In genomic region chr9:2788948-2789347, GRCh38 we compare ENCODE assay signal across 29 cellular contexts.
"Had no signal": no experiment of that assay in that cellular context is flagged by ENCODE, and none has a peak within 500 bp of the region (broad histone marks: within the 10 kb centered on the region; RNA-seq: fewer than 3 reads in every experiment).

No MANE protein-coding gene starts in this region.

- H3K4me1 ChIP-seq: adrenal gland, body of pancreas, colonic mucosa, esophagus squamous epithelium, gastroesophageal sphincter had no signal

- H3K9me3 ChIP-seq: adrenal gland, body of pancreas, colonic mucosa had no signal

- H3K27ac ChIP-seq: adrenal gland, body of pancreas, colonic mucosa, epithelial cell of prostate, esophagus squamous epithelium, gastroesophageal sphincter, heart right ventricle had no signal

- H3K27me3 ChIP-seq: adrenal gland, body of pancreas, colonic mucosa, esophagus squamous epithelium, gastroesophageal sphincter, heart right ventricle had no signal

- ATAC-seq: activated CD4-positive, alpha-beta T cell treated with anti-CD3 and anti-CD28 coated beads for 36 hours; activated CD8-positive, alpha-beta memory T cell treated with anti-CD3 and anti-CD28 coated beads, Interleukin-2, amount 10 ng/mL, durations not matched to agents 7 days and 5 days; activated CD8-positive, alpha-beta T cell treated with anti-CD3 and anti-CD28 coated beads, Interleukin-2, amount 10 ng/mL, durations not matched to agents 7 days and 5 days; activated naive CD8-positive, alpha-beta T cell treated with anti-CD3 and anti-CD28 coated beads, Interleukin-2, amount 50 U/mL, for 24 hours; activated T-cell treated with anti-CD3 and anti-CD28 coated beads, Interleukin-2, amount 50 U/mL, for 4 hours; activated T-helper 17 cell treated with anti-CD3 and anti-CD28 coated beads, Interleukin-2, amount 50 U/mL, for 72 hours; body of pancreas; gastroesophageal sphincter; heart right ventricle had no signal

- H3K4me3 ChIP-seq: adrenal gland, body of pancreas, colonic mucosa, esophagus squamous epithelium, gastroesophageal sphincter, heart right ventricle had no signal

- H3K36me3 ChIP-seq: adrenal gland, colonic mucosa had no signal

- FAIRE-seq: endometrium, endothelial cell of umbilical vein had no signal

- DNase-seq: activated CD4-positive, alpha-beta memory T cell treated with anti-CD3 and anti-CD28 coated beads for 36 hours; activated CD4-positive, alpha-beta T cell treated with anti-CD3 and anti-CD28 coated beads for 36 hours; activated CD4-positive, alpha-beta T cell treated with anti-CD3 and anti-CD28 coated beads, Interleukin-2, amount 10 ng/mL, durations not matched to agents 24 days and 14 days; activated CD4-positive, CD25-positive, alpha-beta regulatory T cell; activated CD4-positive, CD25-positive, alpha-beta regulatory T cell treated with anti-CD3 and anti-CD28 coated beads, Interleukin-2, amount 50 U/mL, for 72 hours; activated CD8-positive, alpha-beta memory T cell treated with anti-CD3 and anti-CD28 coated beads, Interleukin-2, amount 10 ng/mL, durations not matched to agents 7 days and 5 days; activated CD8-positive, alpha-beta memory T cell treated with anti-CD3 and anti-CD28 coated beads, Interleukin-2, amount 50 U/mL, for 4 hours; activated CD8-positive, alpha-beta T cell treated with anti-CD3 and anti-CD28 coated beads, Interleukin-2, amount 10 ng/mL, durations not matched to agents 7 days and 5 days; activated effector memory CD4-positive, alpha-beta T cell treated with Interleukin-2 at 50 U/mL for 16 hours; activated gamma-delta T cell treated with Interleukin-2 at 50 U/mL for 16 hours; activated naive CD4-positive, alpha-beta T cell treated with Interleukin-2 at 50 U/mL for 16 hours; activated naive CD8-positive, alpha-beta T cell treated with anti-CD3 and anti-CD28 coated beads for 36 hours; activated naive CD8-positive, alpha-beta T cell treated with anti-CD3 and anti-CD28 coated beads, Interleukin-2, amount 50 U/mL, for 24 hours; activated T-cell treated with anti-CD3 and anti-CD28 coated beads, Interleukin-2, amount 50 U/mL, for 4 hours; adrenal gland; amygdala; aorta; colonic mucosa; effector CD8-positive, alpha-beta T cell; esophagus squamous epithelium; foreskin melanocyte; heart right ventricle; T-helper 2 cell had no signal
